26 cellular contexts compared by ENCODE assay signal in genomic region chr6:41353333-41353732, GRCh38. TPM values are rescaled to one million over a fixed set of nuclear protein-coding genes. Genes with fewer than 3 reads are reported as not detected.
"Had no signal": no experiment of that assay in that cellular context is flagged by ENCODE, and none has a peak within 500 bp of the region (broad histone marks: within the 10 kb centered on the region; RNA-seq: fewer than 3 reads in every experiment).

No MANE protein-coding gene starts in this region.

- H3K4me1 Mint-ChIP-seq: activated CD4-positive, alpha-beta T cell treated with anti-CD3 and anti-CD28 coated beads, Interleukin-2, amount 10 ng/mL, durations not matched to agents 24 days and 14 days; activated T-helper 17 cell treated with anti-CD3 and anti-CD28 coated beads, Interleukin-2, amount 50 U/mL, for 72 hours; brain; WTC11 had no signal

- H3K4me1 ChIP-seq: Peyer's patch had no signal

- H3K9me3 Mint-ChIP-seq: activated T-helper 17 cell treated with anti-CD3 and anti-CD28 coated beads, Interleukin-2, amount 50 U/mL, for 72 hours had no signal

- H3K27ac Mint-ChIP-seq: activated CD4-positive, alpha-beta memory T cell treated with anti-CD3 and anti-CD28 coated beads for 36 hours; activated CD4-positive, alpha-beta T cell treated with anti-CD3 and anti-CD28 coated beads, Interleukin-2, amount 10 ng/mL, durations not matched to agents 24 days and 14 days; activated naive CD4-positive, alpha-beta T cell treated with anti-CD3 and anti-CD28 coated beads for 36 hours; activated naive CD8-positive, alpha-beta T cell; activated T-helper 17 cell treated with anti-CD3 and anti-CD28 coated beads, Interleukin-2, amount 50 U/mL, for 72 hours; brain; WTC11 had no signal

- DNase-seq: activated CD4-positive, alpha-beta memory T cell treated with anti-CD3 and anti-CD28 coated beads for 36 hours; activated CD4-positive, alpha-beta T cell treated with anti-CD3 and anti-CD28 coated beads for 1 hour; activated CD4-positive, alpha-beta T cell treated with anti-CD3 and anti-CD28 coated beads, Interleukin-2, amount 10 ng/mL, durations not matched to agents 24 days and 14 days; activated gamma-delta T cell; activated naive CD4-positive, alpha-beta T cell treated with anti-CD3 and anti-CD28 coated beads for 36 hours; activated T-cell treated with anti-CD3 and anti-CD28 coated beads for 4 hours; activated T-cell treated with anti-CD3 and anti-CD28 coated beads, Interleukin-2, amount 50 U/mL, for 48 hours; amygdala; MM.1S; NCI-H1105; NCI-H1436; NCI-H1694 treated with DMSO at 0.1 percent for 48 hours; NCI-H2029 treated with DMSO at 0.1 percent for 48 hours; NCI-H524; Peyer's patch; Right ventricle myocardium superior; SJCRH30; SK-N-SH; T-helper 1 cell had no signal

- H3K27ac ChIP-seq: cardiac muscle cell, Peyer's patch, RWPE1, SJCRH30 had no signal

- ATAC-seq: activated T-helper 17 cell treated with anti-CD3 and anti-CD28 coated beads, Interleukin-2, amount 50 U/mL, for 72 hours; WTC11 had no signal

- H3K27me3 Mint-ChIP-seq: activated naive CD8-positive, alpha-beta T cell had no signal

- H3K27me3 ChIP-seq: Peyer's patch had no signal

- H3K36me3 ChIP-seq: cardiac muscle cell, Peyer's patch, SJCRH30 had no signal

- H3K4me3 Mint-ChIP-seq: activated CD4-positive, alpha-beta memory T cell treated with anti-CD3 and anti-CD28 coated beads for 36 hours; activated CD4-positive, alpha-beta T cell treated with anti-CD3 and anti-CD28 coated beads, Interleukin-2, amount 10 ng/mL, durations not matched to agents 24 days and 14 days; activated naive CD4-positive, alpha-beta T cell treated with anti-CD3 and anti-CD28 coated beads for 36 hours; activated naive CD8-positive, alpha-beta T cell; activated T-helper 17 cell treated with anti-CD3 and anti-CD28 coated beads, Interleukin-2, amount 50 U/mL, for 72 hours; brain; WTC11 had no signal

- H3K9me3 ChIP-seq: Peyer's patch, SJCRH30, SK-N-SH had no signal

- H3K4me3 ChIP-seq: cardiac muscle cell, Peyer's patch, SJCRH30 had no signal

- H3K36me3 Mint-ChIP-seq: activated CD4-positive, alpha-beta memory T cell treated with anti-CD3 and anti-CD28 coated beads for 36 hours; brain had no signal

RNA-seq across cellular contexts. Expression of gene NCR2, which starts 17.9 kb away (rescaled TPM):
- total RNA-seq: activated CD4-positive, alpha-beta memory T cell treated with anti-CD3 and anti-CD28 coated beads for 36 hours; activated CD4-positive, alpha-beta T cell treated with anti-CD3 and anti-CD28 coated beads, Interleukin-2, amount 10 ng/mL, durations not matched to agents 24 days and 14 days; activated naive CD4-positive, alpha-beta T cell treated with anti-CD3 and anti-CD28 coated beads for 36 hours; activated T-helper 17 cell treated with anti-CD3 and anti-CD28 coated beads, Interleukin-2, amount 50 U/mL, for 72 hours; astrocyte; cardiac muscle cell; Peyer's patch; Right ventricle myocardium superior; SJCRH30; WTC11 had no signal
- polyA plus RNA-seq: cardiac muscle cell, SK-N-SH had no signal
